ENCODE assay signal across 1 cellular context in genomic region chr11:69674886-69675714, GRCh38.
TF ChIP-seq lines count a peak whose summit lies in the region.

Gene LTO1, minus strand, starts transcription at chr11:69675353. Its CDS starts 114 bp downstream, at chr11:69675239.

TF ChIP-seq in HepG2, 621 proteins besides CTCF, POLR2A, EP300 and RAD21 (continued from another document and continues in another):
- TF ChIP-seq ZNF710 (CRISPR knock-in tag; IDR thresholded peaks at IDR 0.05; ENCODE audit: borderline replicate concordance) = peak; percentile 61; the same call in 1 of the 2 replicates
- no peak for TF ChIP-seq ZNF260 (CRISPR knock-in tag; IDR thresholded peaks at IDR 0.05; ENCODE audit: borderline replicate concordance, low read depth)
- no peak for TF ChIP-seq SMARCC2 (IDR thresholded peaks at IDR 0.05)
- TF ChIP-seq ARNTL (CRISPR knock-in tag; IDR thresholded peaks at IDR 0.05) = peak; percentile 52
- peak; percentile 65; the same call in 1 of the 2 replicates for TF ChIP-seq ZNF44 (CRISPR knock-in tag; IDR thresholded peaks at IDR 0.05)
- peak; percentile 56; the same call in 1 of the 2 replicates for TF ChIP-seq NR2C2 (CRISPR knock-in tag; IDR thresholded peaks at IDR 0.05; ENCODE audit: borderline replicate concordance)
- TF ChIP-seq ZNF232 (CRISPR knock-in tag; IDR thresholded peaks at IDR 0.05; ENCODE audit: borderline replicate concordance) = peak; percentile 36; the same call in 1 of the 2 replicates
- peak; percentile 96 for TF ChIP-seq PHF8 (CRISPR knock-in tag; IDR thresholded peaks at IDR 0.05)
- TF ChIP-seq ZFAT (CRISPR knock-in tag; conservative IDR thresholded peaks at IDR 0.05) = no peak
- peak; percentile 87 for TF ChIP-seq ZMAT3 (CRISPR knock-in tag; conservative IDR thresholded peaks at IDR 0.05)
- no peak for TF ChIP-seq U2AF2 (IDR thresholded peaks at IDR 0.05; ENCODE audit: low read depth, low read length)
- TF ChIP-seq TEF (CRISPR knock-in tag; IDR thresholded peaks at IDR 0.05) = no peak
- TF ChIP-seq ZNF775 (CRISPR knock-in tag; IDR thresholded peaks at IDR 0.05; ENCODE audit: borderline replicate concordance) = no peak
- no peak for TF ChIP-seq ZBTB21 (CRISPR knock-in tag; IDR thresholded peaks at IDR 0.05)
- peak; percentile 78; the same call in 1 of the 2 replicates for TF ChIP-seq UBTF (CRISPR knock-in tag; IDR thresholded peaks at IDR 0.05)
- peak; percentile 35; the same call in 1 of the 2 replicates for TF ChIP-seq MTERF4 (CRISPR knock-in tag; IDR thresholded peaks at IDR 0.05)
- TF ChIP-seq ZNF891 (CRISPR knock-in tag; IDR thresholded peaks at IDR 0.05) = no peak; the same call in 1 of the 2 replicates
- no peak; the same call in 1 of the 2 replicates for TF ChIP-seq TCF7 (IDR thresholded peaks at IDR 0.05; ENCODE audit: low read depth)
- peak; percentile 77 for TF ChIP-seq AGO2 (optimal IDR thresholded peaks at IDR 0.05; ENCODE audit: low read depth, low read length)
- no peak; the same call in 1 of the 2 replicates for TF ChIP-seq NFIC (IDR thresholded peaks at IDR 0.05; ENCODE audit: low read length)
- no peak for TF ChIP-seq DZIP1 (CRISPR knock-in tag; IDR thresholded peaks at IDR 0.05)
- no peak for TF ChIP-seq KLF13 (CRISPR knock-in tag; IDR thresholded peaks at IDR 0.05)
- TF ChIP-seq ZBED4 (CRISPR knock-in tag; IDR thresholded peaks at IDR 0.05; ENCODE audit: borderline replicate concordance) = peak; percentile 73; the same call in 1 of the 2 replicates
- TF ChIP-seq POGZ (CRISPR knock-in tag; IDR thresholded peaks at IDR 0.05) = peak; percentile 84
- no peak for TF ChIP-seq NFE2 (CRISPR knock-in tag; IDR thresholded peaks at IDR 0.05)
- TF ChIP-seq ELF3 (CRISPR knock-in tag; IDR thresholded peaks at IDR 0.05) = peak; percentile 75; the same call in 1 of the 2 replicates
- TF ChIP-seq PRMT3 (CRISPR knock-in tag; IDR thresholded peaks at IDR 0.05; ENCODE audit: borderline replicate concordance, low read depth) = no peak
- TF ChIP-seq HCFC1 (IDR thresholded peaks at IDR 0.05; ENCODE audit: low read depth, low read length) = peak; percentile 60
- TF ChIP-seq SSRP1 (CRISPR knock-in tag; IDR thresholded peaks at IDR 0.05) = no peak
- peak; percentile 81 for TF ChIP-seq CBX1 (IDR thresholded peaks at IDR 0.05; ENCODE audit: low read depth)
- TF ChIP-seq CREM (IDR thresholded peaks at IDR 0.05) = 0 out of 2 replicates have a peak, but pooled peaks have one; percentile 20
- TF ChIP-seq CREM (CRISPR knock-in tag; IDR thresholded peaks at IDR 0.05) = no peak
- TF ChIP-seq BRF2 (CRISPR knock-in tag; IDR thresholded peaks at IDR 0.05) = no peak
- TF ChIP-seq BRD4 (CRISPR knock-in tag; IDR thresholded peaks at IDR 0.05) = 0 out of 2 replicates have a peak, but pooled peaks have one; percentile 37
- TF ChIP-seq NFAT5 (CRISPR knock-in tag; IDR thresholded peaks at IDR 0.05) = no peak
- no peak for TF ChIP-seq RAD51 (IDR thresholded peaks at IDR 0.05; ENCODE audit: borderline replicate concordance)
- peak; percentile 27; the same call in 1 of the 2 replicates for TF ChIP-seq ZNF580 (CRISPR knock-in tag; IDR thresholded peaks at IDR 0.05; ENCODE audit: borderline replicate concordance, low read depth)
- no peak for TF ChIP-seq TBP (CRISPR knock-in tag; IDR thresholded peaks at IDR 0.05)
- TF ChIP-seq MTA3 (CRISPR knock-in tag; IDR thresholded peaks at IDR 0.05) = no peak
- TF ChIP-seq IKZF4 (CRISPR knock-in tag; IDR thresholded peaks at IDR 0.05; ENCODE audit: borderline replicate concordance, low read depth, not compliant biosample characterization) = no peak
- no peak for TF ChIP-seq PLSCR1 (CRISPR knock-in tag; IDR thresholded peaks at IDR 0.05; ENCODE audit: borderline replicate concordance)
- no peak for TF ChIP-seq ZNF737 (CRISPR knock-in tag; IDR thresholded peaks at IDR 0.05; ENCODE audit: borderline replicate concordance)
